ENCODE assay signal across 8 cellular contexts in genomic region chr11:94740975-94741707, GRCh38. TPM values are rescaled to one million over a fixed set of nuclear protein-coding genes. Genes with fewer than 3 reads are reported as not detected.
DNase-seq lines count a peak whose midpoint lies in the region; ATAC-seq lines count a peak whose summit lies in the region.

No MANE protein-coding gene starts in this region.

- under 1% methylated on average over 37 of the region's 37 CpGs for WGBS in right cardiac atrium

- ATAC-seq in HG02642 (IDR thresholded peaks at IDR 0.05; ENCODE audit: poor library complexity, unreplicated experiment) (peak; percentile 46), right cardiac atrium (peak; percentile 86 to 90), HG03521 (IDR thresholded peaks at IDR 0.05; ENCODE audit: unreplicated experiment) (no peak)

- peak overlapping the region; percentile 84 for H3K4me3 ChIP-seq in right cardiac atrium (ENCODE audit: low read length)

- DNase-seq in NCI-H1436 (lab: John Stamatoyannopoulos, UW) (peak; percentile 52), NCI-H1436 treated with DMSO at 0.1 percent for 48 hours (lab: John Stamatoyannopoulos, UW) (no peak), NCI-H2227 treated with DMSO at 0.1 percent for 48 hours (lab: John Stamatoyannopoulos, UW) (peak; percentile 34), amniotic stem cell (lab: John Stamatoyannopoulos, UW) (peak; percentile 52), right cardiac atrium (peak; percentile 33 to 68 (median 66)), posterior vena cava (ENCODE audit: low spot score) (peak; percentile 80)

- intact Hi-C loops in right cardiac atrium (cut with DNase I) (no loop called here), posterior vena cava (cut with DNase I) (loop anchor here in 1 of 2 donors (10.0 kb wide), 1 partner anchor 116 kb away; no protein-coding TSS in a partner anchor)

- no peaks in the 10 kb centered on the region for H3K27me3 ChIP-seq in right cardiac atrium (ENCODE audit: control insufficient read depth, insufficient read depth)

- no peaks in the 10 kb centered on the region for H3K9me3 ChIP-seq in right cardiac atrium (ENCODE audit: control insufficient read depth, low read length)

- peaks cover 3% of the 10 kb centered on the region for H3K4me1 ChIP-seq in right cardiac atrium (ENCODE audit: control insufficient read depth, insufficient read depth, low read length)

- no peak overlapping the region for H3K27ac ChIP-seq in right cardiac atrium (ENCODE audit: low read length)

RNA-seq across cellular contexts. Expression of gene AMOTL1, which starts 27.0 kb away (rescaled TPM):
- total RNA-seq in right cardiac atrium (10 to 100 TPM; 46.6 to 84.1 (median 55.3) TPM), posterior vena cava (10 to 100 TPM; 47.7 to 78.9 TPM)
- polyA plus RNA-seq in right cardiac atrium = 15.2 TPM
